In the genomic region with DNA sequence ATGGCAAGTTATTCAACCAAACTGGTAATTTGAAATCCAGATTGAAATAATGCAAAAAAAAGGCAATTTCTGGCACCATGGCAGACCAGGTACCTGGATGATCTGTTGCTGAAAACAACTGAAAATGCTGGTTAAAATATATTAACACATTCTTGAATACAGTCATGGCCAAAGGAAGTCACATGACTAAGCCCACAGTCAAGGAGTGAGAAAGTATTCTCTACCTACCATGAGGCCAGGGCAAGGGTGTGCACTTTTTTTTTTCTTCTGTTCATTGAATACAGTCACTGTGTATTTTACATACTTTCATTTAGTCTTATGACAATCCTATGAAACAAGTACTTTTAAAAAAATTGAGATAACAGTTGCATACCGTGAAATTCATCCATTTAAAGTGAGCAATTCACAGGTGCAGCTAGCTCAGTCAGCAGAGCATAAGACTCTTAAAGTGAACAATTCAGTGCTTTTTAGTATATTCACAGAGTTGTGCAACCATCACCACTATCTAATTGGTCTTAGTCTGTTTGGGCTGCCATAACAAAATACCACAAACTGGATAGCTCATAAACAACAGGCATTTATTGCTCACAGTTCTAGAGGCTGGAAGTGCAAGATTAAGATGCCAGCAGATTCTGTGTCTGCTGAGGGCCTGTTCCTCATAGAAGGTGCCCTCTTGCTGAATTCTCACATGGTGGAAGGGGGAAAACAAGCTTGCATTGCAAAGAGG, we compare ENCODE assay signal across 1 cellular context.
TF ChIP-seq lines count a peak whose summit lies in the region.

No MANE protein-coding gene starts in this region.

TF ChIP-seq in K562, 482 proteins besides CTCF, POLR2A, EP300 and RAD21:
- TF ChIP-seq, protein P1, sequence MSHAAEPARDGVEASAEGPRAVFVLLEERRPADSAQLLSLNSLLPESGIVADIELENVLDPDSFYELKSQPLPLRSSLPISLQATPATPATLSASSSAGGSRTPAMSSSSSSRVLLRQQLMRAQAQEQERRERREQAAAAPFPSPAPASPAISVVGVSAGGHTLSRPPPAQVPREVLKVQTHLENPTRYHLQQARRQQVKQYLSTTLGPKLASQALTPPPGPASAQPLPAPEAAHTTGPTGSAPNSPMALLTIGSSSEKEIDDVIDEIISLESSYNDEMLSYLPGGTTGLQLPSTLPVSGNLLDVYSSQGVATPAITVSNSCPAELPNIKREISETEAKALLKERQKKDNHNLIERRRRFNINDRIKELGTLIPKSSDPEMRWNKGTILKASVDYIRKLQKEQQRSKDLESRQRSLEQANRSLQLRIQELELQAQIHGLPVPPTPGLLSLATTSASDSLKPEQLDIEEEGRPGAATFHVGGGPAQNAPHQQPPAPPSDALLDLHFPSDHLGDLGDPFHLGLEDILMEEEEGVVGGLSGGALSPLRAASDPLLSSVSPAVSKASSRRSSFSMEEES (CRISPR knock-in tag; IDR thresholded peaks at IDR 0.05): peak; percentile 91
- TF ChIP-seq CBFA2T3 (IDR thresholded peaks at IDR 0.05) (0 out of 2 replicates have a peak, but pooled peaks have one; percentile 4), CEBPG (CRISPR knock-in tag; IDR thresholded peaks at IDR 0.05) (peak; percentile 14; the same call in 1 of the 2 replicates), CEBPG (tag; conservative IDR thresholded peaks at IDR 0.05 in 1 of 2, IDR thresholded peaks at IDR 0.05 in 1 of 2) (peak in 1 of 2 experiments; percentile 53; a peak in 1 of 4 replicates), RAD51 (IDR thresholded peaks at IDR 0.05; ENCODE audit: borderline replicate concordance, low read depth) (peak; percentile 73), ZFP36 (IDR thresholded peaks at IDR 0.05; ENCODE audit: low read depth, low read length, partially characterized antibody) (no peak), TOE1 (IDR thresholded peaks at IDR 0.05; ENCODE audit: borderline replicate concordance) (peak; percentile 78), TOE1 (CRISPR knock-in tag; IDR thresholded peaks at IDR 0.05; ENCODE audit: borderline replicate concordance, low read depth) (no peak), TCF3 (CRISPR knock-in tag; IDR thresholded peaks at IDR 0.05) (0 out of 2 replicates have a peak, but pooled peaks have one; percentile 25), CEBPB (tag; IDR thresholded peaks at IDR 0.05) (peak; percentile 79), XRCC5 (IDR thresholded peaks at IDR 0.05; ENCODE audit: low read depth, low read length) (no peak)
